Comparison of ENCODE assay signal across 9 cellular contexts in the genomic region with DNA sequence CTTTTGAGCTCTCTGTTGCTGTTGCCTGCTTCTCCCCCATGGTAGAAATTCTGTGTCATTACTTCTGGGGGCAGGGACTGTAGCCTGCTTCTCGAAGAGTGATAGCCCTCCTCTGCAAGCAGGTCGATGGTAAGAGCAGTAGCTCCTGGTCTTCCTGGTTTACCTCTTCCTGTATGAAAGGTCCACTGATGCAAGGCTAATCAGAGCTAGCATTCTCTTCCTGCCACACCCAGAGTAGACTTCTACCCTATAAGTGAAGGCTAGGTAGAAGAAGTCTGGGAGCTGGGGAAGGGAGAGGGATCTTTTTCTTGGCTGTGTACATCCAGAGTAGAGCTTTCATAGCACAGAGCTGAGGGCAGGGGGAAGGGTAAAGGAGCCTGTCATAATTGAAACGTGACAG.
"Had no signal": no experiment of that assay in that cellular context is flagged by ENCODE, and none has a peak within 500 bp of the region (broad histone marks: within the 10 kb centered on the region; RNA-seq: fewer than 3 reads in every experiment).

No MANE protein-coding gene starts in this region.

- H3K27ac ChIP-seq: GM23248, HL-60 had no signal

- FAIRE-seq: HTR-8/SVneo had no signal

- H3K4me3 ChIP-seq: GM23248, HAP-1 had no signal

- H3K36me3 ChIP-seq: HAP-1 had no signal

- ATAC-seq: HCT116 had no signal

- H3K4me1 ChIP-seq: HAP-1 had no signal

- DNase-seq: GM23248, GOT3, H7, HFFc6, KBM-7 had no signal

- H3K9me3 ChIP-seq: HAP-1 had no signal
